Comparison of ENCODE assay signal across 1 cellular context in the genomic region with DNA sequence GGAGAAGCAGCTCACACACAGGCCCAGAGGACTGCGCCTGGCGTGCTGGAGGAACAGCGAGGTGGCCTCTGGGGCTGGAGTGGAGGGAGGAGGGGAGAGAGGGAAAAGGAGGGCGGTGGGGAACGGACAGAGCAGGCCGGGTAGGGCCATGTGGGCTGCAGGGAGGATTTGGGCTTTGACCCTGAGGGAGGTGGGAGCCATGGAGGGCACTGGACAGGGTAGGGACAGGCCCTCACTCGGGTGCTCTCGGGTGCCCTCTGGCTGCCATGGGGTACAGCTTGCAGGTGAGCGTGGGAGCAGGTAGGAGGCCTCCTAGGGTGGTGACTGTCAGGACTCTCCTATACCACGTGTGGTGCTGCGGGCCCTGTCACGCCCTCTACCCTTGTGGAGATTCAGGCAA.
TF ChIP-seq lines count a peak whose summit lies in the region.

No MANE protein-coding gene starts in this region.

TF ChIP-seq in HepG2, 621 proteins besides CTCF, POLR2A, EP300 and RAD21:
- TF ChIP-seq STAG1 (CRISPR knock-in tag; IDR thresholded peaks at IDR 0.05): peak; percentile 25; the same call in 1 of the 2 replicates
- no peak for TF ChIP-seq JUND (CRISPR knock-in tag; IDR thresholded peaks at IDR 0.05)
- TF ChIP-seq ZNF205 (CRISPR knock-in tag; IDR thresholded peaks at IDR 0.05): no peak
